Comparison of ENCODE assay signal across 8 cellular contexts in the genomic region with DNA sequence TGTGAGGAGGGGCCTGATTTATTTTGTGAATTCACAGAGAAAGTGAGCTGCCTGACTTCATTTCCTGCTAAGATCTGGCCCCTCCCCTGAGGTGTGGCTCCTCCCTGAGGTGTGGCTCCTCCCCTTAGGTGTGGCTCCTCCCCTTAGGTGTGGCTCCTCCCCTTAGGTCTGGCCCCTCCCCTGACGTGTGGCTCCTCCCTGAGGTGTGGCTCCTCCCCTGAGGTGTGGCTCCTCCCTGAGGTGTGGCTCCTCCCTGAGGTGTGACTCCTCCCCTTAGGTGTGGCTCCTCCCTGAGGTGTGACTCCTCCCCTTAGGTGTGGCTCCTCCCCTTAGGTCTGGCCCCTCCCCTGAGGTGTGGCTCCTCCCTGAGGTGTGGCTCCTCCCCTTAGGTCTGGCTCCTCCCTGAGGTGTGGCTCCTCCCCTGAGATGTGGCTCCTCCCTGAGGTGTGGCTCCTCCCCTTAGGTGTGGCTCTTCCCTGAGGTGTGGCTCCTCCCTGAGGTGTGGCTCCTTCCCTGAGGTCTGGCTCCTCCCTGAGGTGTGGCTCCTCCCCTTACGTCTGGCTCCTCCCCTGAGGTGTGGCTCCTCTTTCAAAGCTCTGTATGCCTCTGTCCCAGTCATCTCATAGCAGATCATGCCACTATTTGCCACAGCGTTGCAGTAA. TPM values are rescaled to one million over a fixed set of nuclear protein-coding genes. Genes with fewer than 3 reads are reported as not detected.
A peak's percentile ranks its signal among the peaks of the same experiment; 100 is the strongest.
DNase-seq lines count a peak whose midpoint lies in the region; ATAC-seq and TF ChIP-seq lines count a peak whose summit lies in the region.

No MANE protein-coding gene starts in this region.

- DNase-seq in DMS153 treated with DMSO at 0.1 percent for 48 hours (lab: John Stamatoyannopoulos, UW; ENCODE audit: unreplicated experiment) = peak; percentile 43
- peak; percentile 85 for DNase-seq in NCI-H2029 (lab: John Stamatoyannopoulos, UW)
- peak; percentile 16 to 17 for DNase-seq in activated CD4-positive, alpha-beta T cell treated with anti-CD3 and anti-CD28 coated beads, Interleukin-2, amount 50 U/mL, for 4 hours
- peak; percentile 42 for DNase-seq in endothelial cell (ENCODE audit: low spot score)
- DNase-seq in stimulated activated naive CD4-positive, alpha-beta T cell (lab: John Stamatoyannopoulos, UW) = peak; percentile 50 to 81 (median 74)

- H3K4me1 Mint-ChIP-seq in endothelial cell (ENCODE audit: unreplicated experiment) = no peaks in the 10 kb centered on the region

- H3K27me3 Mint-ChIP-seq in endothelial cell (ENCODE audit: unreplicated experiment) = peaks cover 6% of the 10 kb centered on the region

- no peak overlapping the region for H3K27ac Mint-ChIP-seq in endothelial cell (ENCODE audit: unreplicated experiment)

- ATAC-seq in GM21526 (IDR thresholded peaks at IDR 0.05; ENCODE audit: low FRiP score, unreplicated experiment) (no peak), HG02981 (IDR thresholded peaks at IDR 0.05; ENCODE audit: unreplicated experiment) (no peak), GM19035 (IDR thresholded peaks at IDR 0.05; ENCODE audit: unreplicated experiment) (no peak)

- no peaks in the 10 kb centered on the region for H3K36me3 Mint-ChIP-seq in endothelial cell (ENCODE audit: low read depth, unreplicated experiment)

- no peaks in the 10 kb centered on the region for H3K9me3 Mint-ChIP-seq in endothelial cell (ENCODE audit: unreplicated experiment)

- TF ChIP-seq CTCF in endothelial cell (IDR thresholded peaks at IDR 0.05; ENCODE audit: unreplicated experiment) = no peak

- no peak overlapping the region for H3K4me3 Mint-ChIP-seq in endothelial cell (ENCODE audit: unreplicated experiment)

RNA-seq across cellular contexts. Expression of a gene that starts 26.9 kb away (rescaled TPM):
- 9.1 TPM for total RNA-seq in endothelial cell (ENCODE audit: unreplicated experiment)

Comparison
In these comparisons a context has a peak if more than half of its experiments do, and no peak if none do; other contexts are left out.
1. DNase-seq: peak in every context shown above with its lines; median percentile 85 in NCI-H2029; 74 in stimulated activated naive CD4-positive, alpha-beta T cell; 43 in DMS153 treated with DMSO at 0.1 percent for 48 hours; 42 in endothelial cell; 16 in activated CD4-positive, alpha-beta T cell treated with anti-CD3 and anti-CD28 coated beads, Interleukin-2, amount 50 U/mL, for 4 hours.